ENCODE assay signal across 3 cellular contexts in the genomic region with DNA sequence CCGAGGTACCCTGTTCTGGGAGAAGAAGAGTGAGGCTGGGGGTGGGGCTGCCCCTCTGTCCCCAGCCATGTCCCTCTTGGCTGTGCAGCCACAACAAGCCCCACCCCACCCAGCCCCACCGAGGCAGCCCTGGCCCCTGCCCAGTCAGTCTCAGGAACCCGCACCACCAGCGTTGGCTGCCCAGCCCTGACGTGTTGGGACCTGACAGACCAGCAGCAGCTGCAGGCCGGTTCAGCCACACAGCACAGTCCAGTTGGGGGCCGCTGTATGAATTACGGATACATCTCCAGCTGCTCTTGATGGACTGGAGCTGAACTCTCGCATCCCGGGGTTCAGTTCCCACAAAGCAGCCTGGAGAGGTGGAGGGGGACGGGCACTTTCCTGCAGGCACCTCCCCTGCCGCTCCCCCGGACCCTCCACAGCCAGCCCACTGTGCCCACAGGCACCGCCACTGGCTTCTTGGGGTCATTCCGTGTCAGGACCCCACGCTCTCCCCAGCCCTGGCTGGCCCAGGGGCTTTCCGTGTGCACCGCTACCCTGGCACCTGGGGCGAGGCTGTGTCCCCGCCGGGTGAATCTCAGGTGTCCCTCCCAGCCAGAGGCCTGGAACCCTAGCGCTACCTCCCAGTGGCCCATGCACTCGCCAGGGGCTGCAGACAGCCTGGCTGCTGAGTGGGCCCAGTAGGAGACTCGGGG.
TF ChIP-seq lines count a peak whose summit lies in the region.

No MANE protein-coding gene starts in this region.

TF ChIP-seq in SK-N-SH treated with all-trans-retinoic acid at 6 μM for 48 hours, 23 proteins besides CTCF, POLR2A, EP300 and RAD21:
- no peak for TF ChIP-seq RARB (CRISPR knock-in tag; IDR thresholded peaks at IDR 0.05)
- TF ChIP-seq BACH2 (CRISPR knock-in tag; IDR thresholded peaks at IDR 0.05; ENCODE audit: borderline replicate concordance), result no peak
- TF ChIP-seq, protein P1, sequence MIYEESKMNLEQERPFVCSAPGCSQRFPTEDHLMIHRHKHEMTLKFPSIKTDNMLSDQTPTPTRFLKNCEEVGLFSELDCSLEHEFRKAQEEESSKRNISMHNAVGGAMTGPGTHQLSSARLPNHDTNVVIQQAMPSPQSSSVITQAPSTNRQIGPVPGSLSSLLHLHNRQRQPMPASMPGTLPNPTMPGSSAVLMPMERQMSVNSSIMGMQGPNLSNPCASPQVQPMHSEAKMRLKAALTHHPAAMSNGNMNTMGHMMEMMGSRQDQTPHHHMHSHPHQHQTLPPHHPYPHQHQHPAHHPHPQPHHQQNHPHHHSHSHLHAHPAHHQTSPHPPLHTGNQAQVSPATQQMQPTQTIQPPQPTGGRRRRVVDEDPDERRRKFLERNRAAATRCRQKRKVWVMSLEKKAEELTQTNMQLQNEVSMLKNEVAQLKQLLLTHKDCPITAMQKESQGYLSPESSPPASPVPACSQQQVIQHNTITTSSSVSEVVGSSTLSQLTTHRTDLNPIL (CRISPR knock-in tag; IDR thresholded peaks at IDR 0.05; ENCODE audit: low read depth), result no peak
- TF ChIP-seq, protein P2, sequence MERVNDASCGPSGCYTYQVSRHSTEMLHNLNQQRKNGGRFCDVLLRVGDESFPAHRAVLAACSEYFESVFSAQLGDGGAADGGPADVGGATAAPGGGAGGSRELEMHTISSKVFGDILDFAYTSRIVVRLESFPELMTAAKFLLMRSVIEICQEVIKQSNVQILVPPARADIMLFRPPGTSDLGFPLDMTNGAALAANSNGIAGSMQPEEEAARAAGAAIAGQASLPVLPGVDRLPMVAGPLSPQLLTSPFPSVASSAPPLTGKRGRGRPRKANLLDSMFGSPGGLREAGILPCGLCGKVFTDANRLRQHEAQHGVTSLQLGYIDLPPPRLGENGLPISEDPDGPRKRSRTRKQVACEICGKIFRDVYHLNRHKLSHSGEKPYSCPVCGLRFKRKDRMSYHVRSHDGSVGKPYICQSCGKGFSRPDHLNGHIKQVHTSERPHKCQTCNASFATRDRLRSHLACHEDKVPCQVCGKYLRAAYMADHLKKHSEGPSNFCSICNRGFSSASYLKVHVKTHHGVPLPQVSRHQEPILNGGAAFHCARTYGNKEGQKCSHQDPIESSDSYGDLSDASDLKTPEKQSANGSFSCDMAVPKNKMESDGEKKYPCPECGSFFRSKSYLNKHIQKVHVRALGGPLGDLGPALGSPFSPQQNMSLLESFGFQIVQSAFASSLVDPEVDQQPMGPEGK (CRISPR knock-in tag; IDR thresholded peaks at IDR 0.05; ENCODE audit: borderline replicate concordance), result no peak
- no peak for TF ChIP-seq ISL1 (CRISPR knock-in tag; IDR thresholded peaks at IDR 0.05)
TF ChIP-seq in SK-N-SH treated with all-trans-retinoic acid at 6 μM for 48 hours: peak in this region for 0.

TF ChIP-seq in SK-N-SH, 30 proteins besides CTCF, POLR2A, EP300 and RAD21:
- TF ChIP-seq GABPA (IDR thresholded peaks at IDR 0.05; ENCODE audit: low read depth) (no peak), GATA2 (CRISPR knock-in tag; IDR thresholded peaks at IDR 0.05) (no peak), MEF2A (IDR thresholded peaks at IDR 0.05; ENCODE audit: borderline replicate concordance, low read depth) (no peak), ELF1 (IDR thresholded peaks at IDR 0.05) (no peak), RFX5 (IDR thresholded peaks at IDR 0.05; ENCODE audit: low read length) (no peak), YY1 (IDR thresholded peaks at IDR 0.05; ENCODE audit: low read depth) (no peak), SIN3A (IDR thresholded peaks at IDR 0.05; ENCODE audit: borderline replicate concordance, low read depth, low read length) (no peak), SMC3 (IDR thresholded peaks at IDR 0.05; ENCODE audit: low read depth, low read length) (no peak)

TF ChIP-seq in HEK293, 187 proteins besides CTCF, POLR2A, EP300 and RAD21:
- TF ChIP-seq ZIC2 (tag by site-specific recombination; IDR thresholded peaks at IDR 0.05), result peak; percentile 57; the same call in 1 of the 2 replicates
- TF ChIP-seq KLF8 (tag by site-specific recombination; IDR thresholded peaks at IDR 0.05), result no peak
